ENCODE assay signal across 9 cellular contexts in the genomic region with DNA sequence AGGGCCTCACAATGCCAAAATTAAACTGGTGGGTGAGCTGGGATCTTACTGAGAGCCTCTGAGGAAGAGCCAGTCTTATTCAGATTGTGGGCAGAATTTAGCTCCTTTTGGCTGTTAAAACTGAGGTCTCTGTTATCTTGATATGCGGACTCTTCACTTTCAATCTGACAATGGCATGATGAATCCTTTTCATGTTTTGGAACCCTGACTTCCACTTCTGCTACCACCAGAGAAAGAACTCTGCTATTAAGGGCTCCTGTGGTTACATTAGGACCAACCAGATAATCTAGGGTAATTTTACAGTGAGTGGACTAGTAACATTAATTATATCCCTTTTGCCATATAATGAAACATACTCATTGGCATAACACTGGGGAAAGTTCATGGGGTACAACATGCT.
"Had no signal": no experiment of that assay in that cellular context is flagged by ENCODE, and none has a peak within 500 bp of the region (broad histone marks: within the 10 kb centered on the region; RNA-seq: fewer than 3 reads in every experiment).

No MANE protein-coding gene starts in this region.

- H3K4me2 ChIP-seq: GM23338 had no signal

- H3K4me3 Mint-ChIP-seq: GM23338, H9 had no signal

- DNase-seq: H9, HCEC 1CT, IMR-90, KG1 had no signal

- FAIRE-seq: H1, H54, HTR-8/SVneo, K562 had no signal

- H3K4me3 ChIP-seq: GM23338, K562 had no signal

- H3K27ac Mint-ChIP-seq: GM23338, H9 had no signal

- H2AFZ ChIP-seq: GM23338 had no signal

- ATAC-seq: GM23338, K562 had no signal

- H3K4me1 Mint-ChIP-seq: GM23338 had no signal
